In genomic region chr16:4846503-4846900, GRCh38 we compare ENCODE assay signal across 8 cellular contexts. TPM values are rescaled to one million over a fixed set of nuclear protein-coding genes. Genes with fewer than 3 reads are reported as not detected.
A peak's percentile ranks its signal among the peaks of the same experiment; 100 is the strongest.
DNase-seq lines count a peak whose midpoint lies in the region; ATAC-seq and TF ChIP-seq lines count a peak whose summit lies in the region.

No MANE protein-coding gene starts in this region.

- DNase-seq in activated gamma-delta T cell treated with Interleukin-2 at 50 U/mL for 16 hours: peak; percentile 8
- DNase-seq in activated gamma-delta T cell (lab: John Stamatoyannopoulos, UW): no peak
- DNase-seq in RKO (ENCODE audit: low spot score): peak; percentile 63
- DNase-seq in MCF 10A (ENCODE audit: unreplicated experiment): peak; percentile 21
- DNase-seq in inferior parietal cortex (ENCODE audit: extremely low spot score): peak; percentile 25
- DNase-seq in NCI-H1694 (lab: John Stamatoyannopoulos, UW): no peak

- no TSS peak for BruUV-seq in MCF 10A (replicated peaks; lab: Mats Ljungman, UMichigan)

- no peaks in the 10 kb centered on the region for H3K9me3 Mint-ChIP-seq in MCF 10A (ENCODE audit: unreplicated experiment)

- ATAC-seq in HG02970 (IDR thresholded peaks at IDR 0.05; ENCODE audit: low FRiP score, unreplicated experiment): peak; percentile 5

- H3K4me3 ChIP-seq in skin epidermis: peak overlapping the region; percentile 86 to 100 (median 97)

- no peak for TF ChIP-seq CTCF in MCF 10A (IDR thresholded peaks at IDR 0.05; ENCODE audit: unreplicated experiment)

- POLR2A ChIA-PET in MCF 10A (lab: Yijun Ruan, JAX): interaction anchor here (0.6 to 3.7 kb wide), 16 partner anchors 11 to 237 kb away, joined by 3 to 20 read pairs (median 4); partner anchors contain the start of genes ANKS3, DNAAF8, PPL and ROGDI

- peak overlapping the region; percentile 96 for H3K4me3 Mint-ChIP-seq in MCF 10A (ENCODE audit: unreplicated experiment)

- H3K4me1 Mint-ChIP-seq in MCF 10A (ENCODE audit: insufficient read depth, unreplicated experiment): peaks cover 26% of the 10 kb centered on the region

- H3K27ac ChIP-seq in skin epidermis: peak overlapping the region; percentile 87 to 99 (median 98)

- CTCF ChIA-PET in MCF 10A (lab: Yijun Ruan, JAX): interaction anchor here (1.0 to 3.7 kb wide), 4 partner anchors 12 to 109 kb away, joined by 3 to 21 read pairs (median 4); no protein-coding TSS in a partner anchor

- intact Hi-C loops in MCF 10A (cut with micrococcal nuclease): loop anchor here (2.0 to 10.0 kb wide), 3 partner anchors 36 to 238 kb away; no protein-coding TSS in a partner anchor

- H3K27me3 Mint-ChIP-seq in MCF 10A (ENCODE audit: insufficient read depth, unreplicated experiment): no peaks in the 10 kb centered on the region

- peaks cover 55% of the 10 kb centered on the region for H3K36me3 Mint-ChIP-seq in MCF 10A (ENCODE audit: insufficient read depth, unreplicated experiment)

- peak overlapping the region; percentile 95 for H3K27ac Mint-ChIP-seq in MCF 10A (ENCODE audit: low read depth, unreplicated experiment)

RNA-seq across cellular contexts. Expression of gene GLYR1, which starts 0.6 kb away (rescaled TPM):
- 67.3 and 77.3 TPM in 2 replicates for total RNA-seq in MCF 10A (2022)

RNA-seq across cellular contexts. Expression of gene UBN1, which starts 0.8 kb away (rescaled TPM):
- 33.3 and 38.1 TPM in 2 replicates for total RNA-seq in MCF 10A (2022)

RNA-seq across cellular contexts. Expression of gene ROGDI, which starts 44.1 kb away (rescaled TPM):
- 5.9 and 7.0 TPM in 2 replicates for total RNA-seq in MCF 10A (2022)

RNA-seq across cellular contexts. Expression of gene SMIM22, which starts 51.3 kb away (rescaled TPM):
- 2.2 and 2.4 TPM in 2 replicates for total RNA-seq in MCF 10A (2022)

RNA-seq across cellular contexts. Expression of gene SEPTIN12, which starts 58.4 kb away (rescaled TPM):
- total RNA-seq in MCF 10A (2022): not detected in 2 replicates

Comparison
In these comparisons a context has a peak if more than half of its experiments do, and no peak if none do; other contexts are left out.
1. DNase-seq: peak in activated gamma-delta T cell treated with Interleukin-2 at 50 U/mL for 16 hours (single experiment), RKO (single experiment), MCF 10A (single experiment) and inferior parietal cortex (single experiment); none in activated gamma-delta T cell (single experiment) and NCI-H1694 (single experiment).